ENCODE assay signal across 1 cellular context in the genomic region with DNA sequence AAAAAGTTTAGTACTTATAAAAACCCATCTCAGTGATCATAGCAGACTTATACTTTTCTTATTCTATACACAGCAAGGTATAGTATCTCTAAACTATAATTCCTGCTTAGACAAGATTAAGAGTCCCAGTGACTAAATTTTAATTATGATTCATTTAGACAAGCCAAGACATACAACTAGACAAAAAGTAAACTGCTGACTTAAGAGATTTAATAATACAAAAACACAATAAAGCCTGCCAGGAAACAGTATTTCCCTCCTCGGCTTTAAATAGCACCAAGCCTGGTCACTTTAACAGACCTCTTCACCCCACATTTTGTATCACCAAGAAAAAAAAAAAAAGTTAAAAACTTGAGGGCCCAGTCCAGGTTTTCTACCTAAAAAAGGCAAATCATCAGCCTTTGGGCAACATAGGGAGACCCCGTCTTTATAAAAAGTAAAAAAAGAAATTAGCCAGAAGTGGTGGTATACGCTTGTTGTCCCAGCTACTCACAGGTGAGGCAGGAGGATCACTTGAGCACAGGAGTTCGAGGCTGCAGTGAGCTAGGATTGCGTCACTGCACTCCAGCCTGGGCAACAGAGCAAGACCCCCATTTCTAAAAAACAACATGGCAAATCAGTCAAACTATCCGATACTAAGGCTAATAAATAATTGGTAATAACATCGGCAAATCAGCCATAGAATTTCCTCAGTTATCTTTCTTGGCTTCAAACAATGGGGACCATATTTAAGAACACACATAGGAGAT.
TF ChIP-seq lines count a peak whose summit lies in the region.

No MANE protein-coding gene starts in this region.

TF ChIP-seq in H1, 55 proteins besides CTCF, POLR2A, EP300 and RAD21 (continued from another document):
- no peak for TF ChIP-seq SIN3A (conservative IDR thresholded peaks at IDR 0.05 in 1 of 2, IDR thresholded peaks at IDR 0.05 in 1 of 2; ENCODE audit: low read depth in 1 of 2, low read length in 2 of 2)
- TF ChIP-seq CHD2 (IDR thresholded peaks at IDR 0.05; ENCODE audit: low read length), result no peak
- TF ChIP-seq SUZ12 (IDR thresholded peaks at IDR 0.05; ENCODE audit: low read length), result no peak
- no peak for TF ChIP-seq TAF7 (optimal IDR thresholded peaks at IDR 0.05; ENCODE audit: borderline replicate concordance, low read depth, low read length)
- TF ChIP-seq SP4 (IDR thresholded peaks at IDR 0.05; ENCODE audit: low read length), result no peak
- TF ChIP-seq CEBPB (IDR thresholded peaks at IDR 0.05; ENCODE audit: low read depth, low read length), result peak; percentile 84
